Comparison of ENCODE assay signal across 9 cellular contexts in genomic region chr7:77393261-77393660, GRCh38. TPM values are rescaled to one million over a fixed set of nuclear protein-coding genes. Genes with fewer than 3 reads are reported as not detected.
DNase-seq lines count a peak whose midpoint lies in the region; ATAC-seq and TF ChIP-seq lines count a peak whose summit lies in the region.
"Had no signal": no experiment of that assay in that cellular context is flagged by ENCODE, and none has a peak within 500 bp of the region (broad histone marks: within the 10 kb centered on the region; RNA-seq: fewer than 3 reads in every experiment).

No MANE protein-coding gene starts in this region.

- H2AFZ ChIP-seq in smooth muscle cell (ENCODE audit: low read depth) = no peak overlapping the region

- 87% methylated on average over 5 of the region's 5 CpGs for WGBS in smooth muscle cell (ENCODE audit: low lambda C conversion rate)

- H3K79me2 ChIP-seq in smooth muscle cell (ENCODE audit: low read depth) = no peaks in the 10 kb centered on the region

- in situ Hi-C loops in G401 (cut with HindIII; ENCODE audit: low sequenced_read_pairs) = no loop called here

- no peaks in the 10 kb centered on the region for H3K4me1 ChIP-seq in smooth muscle cell (ENCODE audit: low read depth)
- H3K4me1 ChIP-seq: right lobe of liver had no signal

- no peak overlapping the region for H3K4me3 ChIP-seq in smooth muscle cell
- H3K4me3 ChIP-seq: right lobe of liver had no signal

- H3F3A ChIP-seq in smooth muscle cell (ENCODE audit: low read depth) = no peaks in the 10 kb centered on the region

- H3K36me3 ChIP-seq in smooth muscle cell (ENCODE audit: low read depth) = no peaks in the 10 kb centered on the region
- H3K36me3 ChIP-seq: right lobe of liver had no signal

- H3K4me2 ChIP-seq in smooth muscle cell = no peak overlapping the region

- no peak overlapping the region for H3K27ac ChIP-seq in smooth muscle cell (ENCODE audit: low read depth)
- H3K27ac ChIP-seq: right lobe of liver had no signal

- ATAC-seq in GM18499 (IDR thresholded peaks at IDR 0.05; ENCODE audit: insufficient read depth, unreplicated experiment) (peak; percentile 89), GM21825 (IDR thresholded peaks at IDR 0.05; ENCODE audit: unreplicated experiment) (peak; percentile 93)

- no peaks in the 10 kb centered on the region for H3K9me3 ChIP-seq in smooth muscle cell (replicated peaks; ENCODE audit: low read depth)
- H3K9me3 ChIP-seq: right lobe of liver had no signal

- no peak for TF ChIP-seq CTCF in smooth muscle cell (IDR thresholded peaks at IDR 0.05; ENCODE audit: borderline replicate concordance, insufficient read depth, poor library complexity, severe bottlenecking)

- H3K27me3 ChIP-seq in smooth muscle cell (ENCODE audit: low read depth) = no peaks in the 10 kb centered on the region
- H3K27me3 ChIP-seq: right lobe of liver had no signal

- H4K20me1 ChIP-seq in smooth muscle cell (ENCODE audit: low read depth) = no peaks in the 10 kb centered on the region

- no peak overlapping the region for H3K9ac ChIP-seq in smooth muscle cell (ENCODE audit: low read depth)

- DNase-seq in NCI-H226 (peak; percentile 65), iris pigment epithelial cell (ENCODE audit: low read depth) (peak; percentile 53), smooth muscle cell (lab: John Stamatoyannopoulos, UW; ENCODE audit: unreplicated experiment) (no peak), G401 (ENCODE audit: low spot score) (no peak), mucosa of gallbladder (ENCODE audit: low spot score) (no peak)
- no peak for DNase-seq in effector CD8-positive, alpha-beta T cell (lab: John Stamatoyannopoulos, UW)
- DNase-seq: right lobe of liver had no signal

RNA-seq across cellular contexts. Expression of gene GSAP, which starts 22.9 kb away (rescaled TPM):
- total RNA-seq in smooth muscle cell (0.94 and 3.2 TPM in 2 replicates), mucosa of gallbladder (23.9 TPM)
- 0.45 and 1.1 TPM in 2 replicates for polyA plus RNA-seq in smooth muscle cell
- not detected in 2 replicates for total RNA-seq in G401 (2014; rRNA removed; shearing (Covaris generic))

Comparison
In these comparisons a context has a peak if more than half of its experiments do, and no peak if none do; other contexts are left out.
1. DNase-seq: peak in NCI-H226 (single experiment) and iris pigment epithelial cell (single experiment); none in smooth muscle cell (single experiment), G401 (single experiment), effector CD8-positive, alpha-beta T cell (single experiment) and mucosa of gallbladder (single experiment).